Comparison of ENCODE assay signal across 10 cellular contexts in genomic region chr2:219434718-219435525, GRCh38. TPM values are rescaled to one million over a fixed set of nuclear protein-coding genes. Genes with fewer than 3 reads are reported as not detected.
DNase-seq lines count a peak whose midpoint lies in the region; ATAC-seq and TF ChIP-seq lines count a peak whose summit lies in the region.
"Had no signal": no experiment of that assay in that cellular context is flagged by ENCODE, and none has a peak within 500 bp of the region (broad histone marks: within the 10 kb centered on the region; RNA-seq: fewer than 3 reads in every experiment).

Gene SPEG, plus strand, starts transcription at chr2:219434843. Its CDS starts 135 bp downstream, at chr2:219434978.

- H3K27ac Mint-ChIP-seq in H9 = peak within 1 kb of the TSS; percentile 19 to 66 (median 32); a peak in 3 of 7 replicates

- DNase-seq in H9 = peak; percentile 50
- DNase-seq in brain microvascular endothelial cell = no peak
- peak; percentile 65 for DNase-seq in retina
- no peak for DNase-seq in GM10266 (ENCODE audit: extremely low spot score)
- DNase-seq in SW480 (ENCODE audit: low spot score) = no peak
- DNase-seq in adrenal gland = no peak
- DNase-seq: activated T-cell treated with anti-CD3 and anti-CD28 coated beads for 4 hours had no signal

- no peaks in the 10 kb centered on the region for H3K79me1 ChIP-seq in H9 (ENCODE audit: insufficient read depth, low read depth, low read length, poor library complexity, severe bottlenecking)

- no peaks in the 10 kb centered on the region for H3K79me2 ChIP-seq in H9 (ENCODE audit: insufficient read depth, low read length)

- H2AFZ ChIP-seq in H9 (ENCODE audit: low read length) = no peak within 1 kb of the TSS

- H3K4ac ChIP-seq in H9 (ENCODE audit: low read depth, low read length) = no peak within 1 kb of the TSS

- no peak within 1 kb of the TSS for H2BK5ac ChIP-seq in H9 (ENCODE audit: insufficient read length, low read length)

- H4K91ac ChIP-seq in H9 (ENCODE audit: insufficient read length, low read depth, low read length) = no peak within 1 kb of the TSS

- H3K4me3 Mint-ChIP-seq in H9 = peak within 1 kb of the TSS; percentile 24 to 61; a peak in 4 of 5 replicates

- no CpG with 5 or more reads among the region's 77 CpGs for WGBS in H9 (ENCODE audit: extremely low coverage, insufficient read length, low lambda C conversion rate)
- 13 to 70% (median 25%) methylated on average over 7 to 77 of the region's 77 CpGs for WGBS in adrenal gland, 4 donors

- H3K14ac ChIP-seq in H9 (ENCODE audit: insufficient read depth, low read length) = peak within 1 kb of the TSS; percentile 13; the same call in 1 of the 2 replicates

- H3T11ph ChIP-seq in H9 (ENCODE audit: low read length) = no peak within 1 kb of the TSS

- H2BK120ac ChIP-seq in H9 (ENCODE audit: low read depth, low read length, poor library complexity, severe bottlenecking) = no peak within 1 kb of the TSS

- TF ChIP-seq POLR2A in GM18505 (IDR thresholded peaks at IDR 0.05; ENCODE audit: borderline replicate concordance, extremely low read depth, insufficient read depth, insufficient read length) = no peak
- no peak for TF ChIP-seq POLR2A in adrenal gland (IDR thresholded peaks at IDR 0.05)

- in situ Hi-C loops in brain microvascular endothelial cell (cut with HindIII; ENCODE audit: low pct_ligation_motif_present, low sequenced_read_pairs) = no loop called here

- H4K20me1 ChIP-seq in H9 (ENCODE audit: control insufficient read depth, insufficient read depth, insufficient read length) = no peaks in the 10 kb centered on the region

- H3K27me3 ChIP-seq in H9 (ENCODE audit: insufficient read depth, low read length) (no peaks in the 10 kb centered on the region; the same call in 1 of the 2 replicates), brain microvascular endothelial cell (replicated peaks) (peaks cover 9% of the 10 kb centered on the region), adrenal gland (peaks cover 17% of the 10 kb centered on the region)

- H2BK12ac ChIP-seq in H9 (ENCODE audit: insufficient read length, low read depth, low read length) = no peak within 1 kb of the TSS

- no peak within 1 kb of the TSS for H4K8ac ChIP-seq in H9 (replicated peaks; ENCODE audit: insufficient read length, low read depth, low read length)

- H3K4me2 ChIP-seq in H9 (ENCODE audit: insufficient read depth, insufficient read length, low read length) = peak within 1 kb of the TSS; percentile 3

- H3K4me3 ChIP-seq in brain microvascular endothelial cell (ENCODE audit: low read depth, low read length) = peak within 1 kb of the TSS; percentile 15
- H3K4me3 ChIP-seq in iPS-18c (ENCODE audit: insufficient read depth, low read depth, low read length) = peak within 1 kb of the TSS; percentile 38; the same call in 1 of the 2 replicates
- H3K4me3 ChIP-seq in adrenal gland = peak within 1 kb of the TSS in 1 of 4 donors; percentile 26

- H4K5ac ChIP-seq in H9 (ENCODE audit: insufficient read length, low read depth, low read length) = no peak within 1 kb of the TSS

- H3K9me3 ChIP-seq in H9 (ENCODE audit: control insufficient read depth, low read depth, low read length) = no peaks in the 10 kb centered on the region
- no peaks in the 10 kb centered on the region for H3K9me3 ChIP-seq in iPS-18c (ENCODE audit: control insufficient read depth, insufficient read depth, low read length)
- H3K9me3 ChIP-seq in adrenal gland (replicated peaks in 1 of 3) = no peaks in the 10 kb centered on the region

- TF ChIP-seq CTCF in H9 (conservative IDR thresholded peaks at IDR 0.05) (no peak), brain microvascular endothelial cell (IDR thresholded peaks at IDR 0.05; ENCODE audit: low read depth, low read length, missing control alignments) (no peak), GM10266 (IDR thresholded peaks at IDR 0.05; ENCODE audit: control insufficient read depth, insufficient read depth, low read depth, missing control alignments) (no peak), adrenal gland (IDR thresholded peaks at IDR 0.05) (no peak)

- H3K23me2 ChIP-seq in H9 (ENCODE audit: insufficient read length, low read depth, low read length, poor library complexity, severe bottlenecking) = peaks cover 6% of the 10 kb centered on the region

- H2BK15ac ChIP-seq in H9 (ENCODE audit: low read depth, low read length) = no peak within 1 kb of the TSS

- no peak within 1 kb of the TSS for H3K23ac ChIP-seq in H9 (ENCODE audit: insufficient read length, low read depth, low read length)

- no peaks in the 10 kb centered on the region for H3K36me3 Mint-ChIP-seq in H9 (ENCODE audit: insufficient read depth in 1 of 3, low read depth in 3 of 3)

- H3K9ac ChIP-seq in H9 (ENCODE audit: extremely low read depth, insufficient read length, low read length) = no peak within 1 kb of the TSS

- H3K56ac ChIP-seq in H9 (ENCODE audit: insufficient read length, low read depth, low read length) = no peak within 1 kb of the TSS

- H3K36me3 ChIP-seq in brain microvascular endothelial cell (replicated peaks) (no peaks in the 10 kb centered on the region), adrenal gland (replicated peaks in 1 of 2) (no peaks in the 10 kb centered on the region)

- H3K4me1 ChIP-seq in H9 (ENCODE audit: insufficient read depth, low read length) (peaks cover 2% of the 10 kb centered on the region; the same call in 1 of the 2 replicates), adrenal gland (replicated peaks in 1 of 2) (no peaks in the 10 kb centered on the region)

- H3K27ac ChIP-seq in H9 (ENCODE audit: insufficient read length, low read depth, low read length) (no peak within 1 kb of the TSS), brain microvascular endothelial cell (no peak within 1 kb of the TSS), adrenal gland (no peak within 1 kb of the TSS)
- H3K27ac ChIP-seq: RWPE1 had no signal

- ATAC-seq in GM18505 (IDR thresholded peaks at IDR 0.05; ENCODE audit: unreplicated experiment) = no peak

- peaks cover 18% of the 10 kb centered on the region for H3K27me3 Mint-ChIP-seq in H9 (ENCODE audit: low read depth)

- no peaks in the 10 kb centered on the region; a peak in 1 of 5 replicates for H3K9me3 Mint-ChIP-seq in H9

- H2AK5ac ChIP-seq in H9 (ENCODE audit: insufficient read length, low read length) = no peak within 1 kb of the TSS

- peak within 1 kb of the TSS; percentile 39 for H3K18ac ChIP-seq in H9 (ENCODE audit: insufficient read length, low read depth, low read length)

- no peak within 1 kb of the TSS for H2BK20ac ChIP-seq in H9 (ENCODE audit: low read depth, low read length, poor library complexity, severe bottlenecking)

- intact Hi-C loops in adrenal gland (cut with DNase I) = no loop called here

- peaks cover 7 to 10% of the 10 kb centered on the region in 2 experiments for H3K4me1 Mint-ChIP-seq in H9

RNA-seq across cellular contexts. Expression of gene SPEG, which starts in this region (rescaled TPM):
- total RNA-seq in H9 (2021) (23.7 and 25.2 TPM in 2 replicates), adrenal gland (10 to 100 TPM in 1 of 8 donors, 1 to 10 TPM in 5, under 1 TPM in 2; 0.66 to 14.8 (median 3.9) TPM)
- polyA plus RNA-seq in adrenal gland = 100 to 1,000 TPM in 1 of 3 donors, 10 to 100 TPM in 1, 1 to 10 TPM in 1; 4.3 to 178 (median 40.1) TPM

Comparison
In these comparisons a context has a peak if more than half of its experiments do, and no peak if none do; other contexts are left out.
1. DNase-seq: peak in H9 (single experiment) and retina (single experiment); none in brain microvascular endothelial cell (single experiment), GM10266 (single experiment), SW480 (single experiment) and adrenal gland (0 of 7).